In the genomic region with DNA sequence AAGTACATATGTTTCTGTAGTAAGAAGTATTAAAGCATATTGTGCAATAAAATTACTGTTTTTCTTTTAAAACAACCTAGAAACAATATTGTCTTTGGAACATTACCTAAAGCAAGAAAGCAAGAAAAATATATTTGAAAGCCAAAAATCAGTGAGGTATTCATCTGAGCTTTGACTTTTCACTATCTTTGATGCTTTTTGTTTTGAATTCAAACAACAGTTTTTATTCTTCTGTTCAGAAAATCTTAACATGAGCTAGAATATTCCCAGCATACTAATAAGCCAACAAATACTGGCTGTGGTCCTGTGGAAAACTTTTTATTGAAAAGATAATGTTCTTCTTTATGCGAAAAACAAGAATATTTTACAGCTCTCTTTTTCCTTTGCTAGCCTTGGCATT, we compare ENCODE assay signal across 22 cellular contexts. TPM values are rescaled to one million over a fixed set of nuclear protein-coding genes. Genes with fewer than 3 reads are reported as not detected.
DNase-seq lines count a peak whose midpoint lies in the region; ATAC-seq and TF ChIP-seq lines count a peak whose summit lies in the region.
"Had no signal": no experiment of that assay in that cellular context is flagged by ENCODE, and none has a peak within 500 bp of the region (broad histone marks: within the 10 kb centered on the region; RNA-seq: fewer than 3 reads in every experiment).

No MANE protein-coding gene starts in this region.

- no peak overlapping the region for H3K23ac ChIP-seq in IMR-90 (ENCODE audit: low read depth, low read length)

- H3K36me3 Mint-ChIP-seq in chondrocyte (ENCODE audit: low read depth) (peaks cover 3% of the 10 kb centered on the region), glutamatergic neuron (ENCODE audit: unreplicated experiment) (no peaks in the 10 kb centered on the region), endothelial cell (ENCODE audit: low read depth, unreplicated experiment) (no peaks in the 10 kb centered on the region)
- H3K36me3 Mint-ChIP-seq: CD14-positive monocyte had no signal

- no peak for TF ChIP-seq RAD21 in IMR-90 (IDR thresholded peaks at IDR 0.05; ENCODE audit: low read length)

- H2BK15ac ChIP-seq in IMR-90 (ENCODE audit: low read depth, low read length), result no peak overlapping the region

- H3K4me3 Mint-ChIP-seq in chondrocyte (ENCODE audit: unreplicated experiment) (no peak overlapping the region), glutamatergic neuron (ENCODE audit: unreplicated experiment) (peak overlapping the region; percentile 69), endothelial cell (ENCODE audit: unreplicated experiment) (no peak overlapping the region)
- H3K4me3 Mint-ChIP-seq: CD14-positive monocyte, IgD-negative memory B cell had no signal

- H3F3A ChIP-seq in PC-9 (ENCODE audit: insufficient read depth, low read depth), result no peaks in the 10 kb centered on the region

- H3K9ac ChIP-seq in IMR-90 (ENCODE audit: low read depth, low read length), result no peak overlapping the region

- H3K9me3 ChIP-seq in IMR-90 (ENCODE audit: control insufficient read depth, insufficient read depth, low read length) (no peaks in the 10 kb centered on the region), PC-9 (ENCODE audit: insufficient read depth, low read depth) (no peaks in the 10 kb centered on the region)
- H3K9me3 ChIP-seq: A549 had no signal

- no peak for TF ChIP-seq POLR2A in IMR-90 (IDR thresholded peaks at IDR 0.05; ENCODE audit: low read depth, low read length)

- no peak overlapping the region for H3K14ac ChIP-seq in IMR-90 (replicated peaks; ENCODE audit: low read depth, low read length)

- no peak overlapping the region for H3K27ac ChIP-seq in IMR-90 (ENCODE audit: insufficient read depth, low read length)
- H3K27ac ChIP-seq in PC-9, result no peak overlapping the region
- H3K27ac ChIP-seq: A549 had no signal

- H3K4me3 ChIP-seq in IMR-90 (ENCODE audit: insufficient read depth, low read depth, low read length) (no peak overlapping the region), PC-9 (no peak overlapping the region)
- H3K4me3 ChIP-seq: A549, GM12878 had no signal

- POLR2A ChIA-PET in IMR-90 (lab: Charles Lee; ENCODE audit: unreplicated experiment), result no interaction called here
- POLR2A ChIA-PET in PC-9 (lab: Charles Lee; ENCODE audit: unreplicated experiment), result no interaction called here

- peaks cover 1% of the 10 kb centered on the region; the same call in 1 of the 2 replicates for H3K36me3 ChIP-seq in IMR-90 (ENCODE audit: control insufficient read depth, insufficient read depth, low read length)
- H3K36me3 ChIP-seq in PC-9 (ENCODE audit: low read depth), result no peaks in the 10 kb centered on the region

- H2AK5ac ChIP-seq in IMR-90 (ENCODE audit: low read depth, low read length), result no peak overlapping the region

- TF ChIP-seq CTCF in IMR-90 (conservative IDR thresholded peaks at IDR 0.05; ENCODE audit: low read depth, low read length), result no peak
- no peak for TF ChIP-seq CTCF in chondrocyte (IDR thresholded peaks at IDR 0.05)
- no peak for TF ChIP-seq CTCF in glutamatergic neuron (IDR thresholded peaks at IDR 0.05; ENCODE audit: partially characterized antibody, unreplicated experiment)
- TF ChIP-seq CTCF in endothelial cell (IDR thresholded peaks at IDR 0.05; ENCODE audit: unreplicated experiment), result no peak
- TF ChIP-seq CTCF in PC-9 (conservative IDR thresholded peaks at IDR 0.05), result no peak

- no peak overlapping the region for H2AFZ ChIP-seq in IMR-90 (replicated peaks; ENCODE audit: low read length, poor library complexity)
- no peak overlapping the region for H2AFZ ChIP-seq in PC-9

- H3K9me2 ChIP-seq in PC-9 (ENCODE audit: insufficient read depth), result no peaks in the 10 kb centered on the region

- H3K79me2 ChIP-seq in PC-9 (ENCODE audit: low read depth), result no peaks in the 10 kb centered on the region

- H3K27me3 Mint-ChIP-seq in chondrocyte (ENCODE audit: low read depth), result no peaks in the 10 kb centered on the region
- peaks cover 2% of the 10 kb centered on the region for H3K27me3 Mint-ChIP-seq in glutamatergic neuron (ENCODE audit: unreplicated experiment)
- H3K27me3 Mint-ChIP-seq in endothelial cell (ENCODE audit: unreplicated experiment), result no peaks in the 10 kb centered on the region

- in situ Hi-C loops in IMR-90 (cut with MboI; ENCODE audit: low sequenced_read_pairs), result no loop called here

- H4K5ac ChIP-seq in IMR-90 (ENCODE audit: low read depth, low read length), result no peak overlapping the region

- H3K27me3 ChIP-seq in IMR-90 (ENCODE audit: control insufficient read depth, insufficient read depth, low read length) (no peaks in the 10 kb centered on the region), PC-9 (ENCODE audit: insufficient read depth, low read depth) (no peaks in the 10 kb centered on the region)

- H3K4me1 ChIP-seq in IMR-90 (ENCODE audit: control insufficient read depth, insufficient read depth, low read length) (peaks cover 2% of the 10 kb centered on the region; the same call in 1 of the 2 replicates), PC-9 (replicated peaks; ENCODE audit: insufficient read depth) (no peaks in the 10 kb centered on the region)
- H3K4me1 ChIP-seq: A549 had no signal

- no peak overlapping the region for H2BK20ac ChIP-seq in IMR-90 (ENCODE audit: low read depth, low read length)

- H3K9me1 ChIP-seq in IMR-90 (ENCODE audit: insufficient read depth, low read length), result no peaks in the 10 kb centered on the region; the same call in 1 of the 2 replicates

- H3K27ac Mint-ChIP-seq in chondrocyte (ENCODE audit: unreplicated experiment) (peak overlapping the region; percentile 19), glutamatergic neuron (ENCODE audit: unreplicated experiment) (peak overlapping the region; percentile 76), endothelial cell (ENCODE audit: unreplicated experiment) (no peak overlapping the region)
- H3K27ac Mint-ChIP-seq: CD14-positive monocyte, IgD-negative memory B cell had no signal

- no peak overlapping the region for H4K8ac ChIP-seq in IMR-90 (ENCODE audit: low read depth in 2 of 2, low read length in 2 of 2)

- H3K9me3 Mint-ChIP-seq in chondrocyte (ENCODE audit: low read depth) (no peaks in the 10 kb centered on the region), glutamatergic neuron (ENCODE audit: unreplicated experiment) (no peaks in the 10 kb centered on the region), endothelial cell (ENCODE audit: unreplicated experiment) (no peaks in the 10 kb centered on the region)

- H3K4me1 Mint-ChIP-seq in chondrocyte (ENCODE audit: low read depth), result peaks cover 31% of the 10 kb centered on the region
- peaks cover 69% of the 10 kb centered on the region for H3K4me1 Mint-ChIP-seq in glutamatergic neuron (ENCODE audit: low read depth, unreplicated experiment)
- peaks cover 5% of the 10 kb centered on the region for H3K4me1 Mint-ChIP-seq in endothelial cell (ENCODE audit: unreplicated experiment)
- H3K4me1 Mint-ChIP-seq: CD14-positive monocyte had no signal

- no CpG with 5 or more reads among the region's 1 CpG for WGBS in IMR-90 (ENCODE audit: extremely low coverage in 2 of 2, insufficient read length in 1 of 2), 2 experiments

- H3K4ac ChIP-seq in IMR-90 (ENCODE audit: low read depth, low read length), result no peak overlapping the region

- H3K18ac ChIP-seq in IMR-90 (ENCODE audit: low read depth, low read length), result no peak overlapping the region

- no peak overlapping the region for H4K91ac ChIP-seq in IMR-90 (ENCODE audit: insufficient read depth, low read depth, low read length)

- dilution Hi-C loops in IMR-90 (cut with HindIII; ENCODE audit: low sequenced_read_pairs, unreplicated experiment), result no loop called here

- H3K56ac ChIP-seq in IMR-90 (ENCODE audit: extremely low read depth, insufficient read depth, low read length), result no peak overlapping the region

- H3K4me2 ChIP-seq in IMR-90 (ENCODE audit: low read depth, low read length) (no peak overlapping the region), PC-9 (no peak overlapping the region)
- H3K4me2 ChIP-seq: A549 had no signal

- DNase-seq in IMR-90 (no peak), chondrocyte (ENCODE audit: low spot score) (no peak), glutamatergic neuron (no peak), pons (ENCODE audit: low spot score) (peak; percentile 47), endothelial cell (ENCODE audit: low spot score) (no peak), PC-9 (no peak), NCI-H128 (lab: John Stamatoyannopoulos, UW; ENCODE audit: unreplicated experiment) (no peak), NCI-H510A treated with DMSO at 0.1 percent for 48 hours (lab: John Stamatoyannopoulos, UW) (no peak)
- DNase-seq: DMS 273 treated with DMSO at 0.1 percent for 48 hours; GDM1; Kasumi-1; NCI-H1105 treated with DMSO at 0.1 percent for 48 hours; NCI-H187; NCI-H345; NK-92 treated with Interleukin-12 subunit alpha and Interleukin-12 subunit beta, amount 100 ng/mL, for 24 hours; SHP77 treated with DMSO at 0.1 percent for 48 hours had no signal

- no peak overlapping the region for H2BK120ac ChIP-seq in IMR-90 (ENCODE audit: low read depth, low read length)

- BruUV-seq in IMR-90 (replicated peaks; lab: Mats Ljungman, UMichigan) (no TSS peak), PC-9 (replicated peaks; lab: Mats Ljungman, UMichigan) (no TSS peak)

- no peaks in the 10 kb centered on the region; a peak in 1 of 4 replicates for H3K79me1 ChIP-seq in IMR-90 (ENCODE audit: low read depth in 1 of 2, low read length in 2 of 2)

- H2BK5ac ChIP-seq in IMR-90 (ENCODE audit: low read depth, low read length, poor library complexity, severe bottlenecking), result no peak overlapping the region

- ATAC-seq in IMR-90 (ENCODE audit: low read depth), result no peak
- ATAC-seq: A549, GM12878 had no signal

- no peak overlapping the region for H2AK9ac ChIP-seq in IMR-90 (replicated peaks; ENCODE audit: low read depth, low read length, poor library complexity)

- H4K20me1 ChIP-seq in IMR-90 (ENCODE audit: insufficient read depth, low read length), result no peaks in the 10 kb centered on the region
- no peaks in the 10 kb centered on the region for H4K20me1 ChIP-seq in PC-9 (ENCODE audit: insufficient read depth)

- intact Hi-C loops in IMR-90 (cut with micrococcal nuclease), result no loop called here
- intact Hi-C loops in PC-9 (cut with micrococcal nuclease; ENCODE audit: unreplicated experiment), result no loop called here

- CTCF ChIA-PET in IMR-90 (lab: Yijun Ruan, JAX) (interaction anchor here (1.0 kb wide), 1 partner anchor 120 kb away, joined by 7 read pairs; no protein-coding TSS in a partner anchor), PC-9 (lab: Charles Lee) (no interaction called here)

TF ChIP-seq in IMR-90, 13 proteins besides CTCF, POLR2A, EP300 and RAD21:
- TF ChIP-seq CHD1 (IDR thresholded peaks at IDR 0.05; ENCODE audit: low read depth, low read length) (no peak), CEBPB (IDR thresholded peaks at IDR 0.05; ENCODE audit: low read depth, low read length) (0 out of 2 replicates have a peak, but pooled peaks have one; percentile 25), MAZ (IDR thresholded peaks at IDR 0.05; ENCODE audit: borderline replicate concordance, low read depth, low read length) (no peak)

RNA-seq across cellular contexts. Expression of a gene that starts 19.8 kb away (rescaled TPM):
- total RNA-seq in IMR-90 (2012; rRNA removed) (19.9 and 26.4 TPM in 2 replicates), chondrocyte (20.2 to 27.4 TPM (median 20.5 TPM) in 3 replicates), glutamatergic neuron (ENCODE audit: unreplicated experiment) (82.8 TPM), endothelial cell (ENCODE audit: unreplicated experiment) (21.5 TPM), PC-9 (2021) (6.1 and 7.3 TPM in 2 replicates)
- 2.1 and 2.6 TPM in 2 replicates for polyA plus RNA-seq in IMR-90 (2012; rRNA removed)
- 0.56 and 0.64 TPM in 2 replicates for polyA plus RNA-seq in IMR-90 (2012; cell fraction: cytosol; rRNA removed)
- 0.47 and 4.2 TPM in 2 replicates for polyA plus RNA-seq in IMR-90 (2012; cell fraction: nucleus; rRNA removed; ENCODE audit: low replicate concordance)
- total RNA-seq: HT-29, OCI-LY7 had no signal
- polyA plus RNA-seq: IgD-negative memory B cell had no signal
